17 cellular contexts compared by ENCODE assay signal in genomic region chr12:5377997-5378596, GRCh38. TPM values are rescaled to one million over a fixed set of nuclear protein-coding genes. Genes with fewer than 3 reads are reported as not detected.
A peak's percentile ranks its signal among the peaks of the same experiment; 100 is the strongest.
DNase-seq lines count a peak whose midpoint lies in the region; ATAC-seq and TF ChIP-seq lines count a peak whose summit lies in the region.
"Had no signal": no experiment of that assay in that cellular context is flagged by ENCODE, and none has a peak within 500 bp of the region (broad histone marks: within the 10 kb centered on the region; RNA-seq: fewer than 3 reads in every experiment).

No MANE protein-coding gene starts in this region.

- in situ Hi-C loops in transverse colon (cut with MboI; ENCODE audit: low pct_ligation_motif_present in 1 of 4, low pct_unique_long_range_greater_than_20kb in 1 of 4, low sequenced_read_pairs in 3 of 4): no loop called here

- intact Hi-C loops in transverse colon (cut with DNase I; ENCODE audit: low total_unique reads): no loop called here

- TF ChIP-seq EP300 in transverse colon (IDR thresholded peaks at IDR 0.05; ENCODE audit: low read depth): no peak

- TF ChIP-seq CTCF in foreskin keratinocyte (conservative IDR thresholded peaks at IDR 0.05) (no peak), transverse colon (IDR thresholded peaks at IDR 0.05) (no peak)

- H3K27me3 ChIP-seq in foreskin keratinocyte: no peaks in the 10 kb centered on the region
- H3K27me3 ChIP-seq in transverse colon: no peaks in the 10 kb centered on the region
- H3K27me3 ChIP-seq: esophagus squamous epithelium had no signal

- H3K27ac ChIP-seq in foreskin keratinocyte: no peak overlapping the region
- no peak overlapping the region for H3K27ac ChIP-seq in transverse colon
- H3K27ac ChIP-seq: 22Rv1, esophagus squamous epithelium had no signal

- no peaks in the 10 kb centered on the region for H3K36me3 ChIP-seq in transverse colon
- H3K36me3 ChIP-seq: esophagus squamous epithelium had no signal

- TF ChIP-seq POLR2A in transverse colon (IDR thresholded peaks at IDR 0.05): no peak

- H3K4me1 ChIP-seq in foreskin keratinocyte (no peaks in the 10 kb centered on the region), transverse colon (peaks cover 0 to 17% (median 4%) of the 10 kb centered on the region in 4 donors)
- H3K4me1 ChIP-seq: esophagus squamous epithelium had no signal

- peak; percentile 7 for ATAC-seq in foreskin keratinocyte
- no peak for ATAC-seq in GM21381 (IDR thresholded peaks at IDR 0.05; ENCODE audit: unreplicated experiment)
- ATAC-seq: natural killer cell had no signal

- no peaks in the 10 kb centered on the region for H3K9me3 ChIP-seq in transverse colon
- H3K9me3 ChIP-seq: esophagus squamous epithelium had no signal

- DNase-seq in DMS53 (lab: John Stamatoyannopoulos, UW): peak; percentile 72
- no peak for DNase-seq in DMS53 treated with DMSO at 0.1 percent for 48 hours (lab: John Stamatoyannopoulos, UW; ENCODE audit: unreplicated experiment)
- peak; percentile 66 for DNase-seq in NCI-H2107 treated with DMSO at 0.1 percent for 48 hours (lab: John Stamatoyannopoulos, UW; ENCODE audit: unreplicated experiment)
- peak in 1 of 2 donors; percentile 55 for DNase-seq in foreskin keratinocyte
- DNase-seq in transverse colon: peak; percentile 69
- DNase-seq in NCI-H1436 treated with DMSO at 0.1 percent for 48 hours (lab: John Stamatoyannopoulos, UW): no peak
- no peak for DNase-seq in NK-92 (lab: John Stamatoyannopoulos, UW; ENCODE audit: unreplicated experiment)
- DNase-seq: activated naive CD4-positive, alpha-beta T cell; esophagus squamous epithelium; hypothalamus; natural killer cell; NCI-H2171; stimulated activated CD4-positive, alpha-beta T cell treated with anti-CD3 and anti-CD28 coated beads, Interleukin-2, amount 100 ng/mL, for 24 hours had no signal

- H3K4me3 ChIP-seq in transverse colon: no peak overlapping the region
- H3K4me3 ChIP-seq: esophagus squamous epithelium had no signal

- 32 to 45% methylated on average over 2 to 12 of the region's 12 CpGs for WGBS in transverse colon (ENCODE audit: low coverage in 1 of 2), 2 donors

RNA-seq across cellular contexts. Expression of gene NTF3, which starts 53.8 kb away (rescaled TPM):
- total RNA-seq in foreskin keratinocyte (not detected in 2 replicates), transverse colon (under 1 TPM in 1 of 4 donors, not detected in 3; 0.68 TPM)
- not detected in 2 replicates for polyA plus RNA-seq in foreskin keratinocyte
- total RNA-seq: activated CD8-positive, alpha-beta memory T cell treated with anti-CD3 and anti-CD28 coated beads for 36 hours; dermis microvascular lymphatic vessel endothelial cell; natural killer cell had no signal

Comparison
In these comparisons a context has a peak if more than half of its experiments do, and no peak if none do; other contexts are left out.
1. DNase-seq: peak in DMS53 (single experiment), NCI-H2107 treated with DMSO at 0.1 percent for 48 hours (single experiment) and transverse colon (single experiment); none in DMS53 treated with DMSO at 0.1 percent for 48 hours (single experiment), NCI-H1436 treated with DMSO at 0.1 percent for 48 hours (single experiment) and NK-92 (single experiment).